In genomic region chr10:100481462-100482081, GRCh38 we compare ENCODE assay signal across 8 cellular contexts. TPM values are rescaled to one million over a fixed set of nuclear protein-coding genes. Genes with fewer than 3 reads are reported as not detected.
DNase-seq lines count a peak whose midpoint lies in the region; ATAC-seq, FAIRE-seq and TF ChIP-seq lines count a peak whose summit lies in the region.

No MANE protein-coding gene starts in this region.

- no peak for TF ChIP-seq POLR2A in gastrocnemius medialis (IDR thresholded peaks at IDR 0.05)

- in situ Hi-C loops in brain microvascular endothelial cell (cut with HindIII; ENCODE audit: low pct_ligation_motif_present, low sequenced_read_pairs) = no loop called here
- in situ Hi-C loops in gastrocnemius medialis (cut with MboI; ENCODE audit: low sequenced_read_pairs in 4 of 4) = no loop called here

- H3K27me3 ChIP-seq in brain microvascular endothelial cell (replicated peaks) (peaks cover 13% of the 10 kb centered on the region), gastrocnemius medialis (peaks cover 3 to 23% (median 19%) of the 10 kb centered on the region in 3 donors)

- peak; percentile 90 for ATAC-seq in HG03025 (IDR thresholded peaks at IDR 0.05; ENCODE audit: low FRiP score, unreplicated experiment)
- peak; percentile 98 for ATAC-seq in gastrocnemius medialis

- peak; percentile 55 for FAIRE-seq in TTC549 (lab: Jason Lieb, UNC)

- peak; percentile 86 for DNase-seq in SIG-M5 treated with dmso at 0.1 percent for 504 hours (lab: John Stamatoyannopoulos, UW; ENCODE audit: unreplicated experiment)
- DNase-seq in SIG-M5 (lab: John Stamatoyannopoulos, UW) = no peak
- DNase-seq in NCI-H2029 treated with DMSO at 0.1 percent for 48 hours (lab: John Stamatoyannopoulos, UW) = peak; percentile 21
- peak; percentile 89 for DNase-seq in brain microvascular endothelial cell
- peak; percentile 70 to 83 for DNase-seq in gastrocnemius medialis

- H3K27ac ChIP-seq in brain microvascular endothelial cell (no peak overlapping the region), gastrocnemius medialis (no peak overlapping the region)

- H3K4me3 ChIP-seq in brain microvascular endothelial cell (ENCODE audit: low read depth, low read length) (peak overlapping the region; percentile 55), iPS-11a (ENCODE audit: low read depth, low read length) (peak overlapping the region; percentile 47), gastrocnemius medialis (peak overlapping the region; percentile 48 to 70 (median 57))

- H3K36me3 ChIP-seq in brain microvascular endothelial cell (replicated peaks) (no peaks in the 10 kb centered on the region), gastrocnemius medialis (no peaks in the 10 kb centered on the region)

- intact Hi-C loops in gastrocnemius medialis (cut with DNase I; ENCODE audit: low total_unique reads) = loop anchor here (1.0 to 2.0 kb wide), 2 partner anchors 37 to 49 kb away; no protein-coding TSS in a partner anchor

- TF ChIP-seq CTCF in brain microvascular endothelial cell (IDR thresholded peaks at IDR 0.05; ENCODE audit: low read depth, low read length, missing control alignments) = no peak
- no peak for TF ChIP-seq CTCF in gastrocnemius medialis (IDR thresholded peaks at IDR 0.05 in 4 of 5, conservative IDR thresholded peaks at IDR 0.05 in 1 of 5)

- H3K4me1 ChIP-seq in gastrocnemius medialis = peaks cover 7 to 14% of the 10 kb centered on the region in 2 donors

- H3K9me3 ChIP-seq in gastrocnemius medialis = no peaks in the 10 kb centered on the region

RNA-seq across cellular contexts. Expression of gene WNT8B, which starts 18.8 kb away (rescaled TPM):
- not detected for total RNA-seq in gastrocnemius medialis

RNA-seq across cellular contexts. Expression of gene SEC31B, which starts 38.1 kb away (rescaled TPM):
- 1 to 10 TPM; 1.7 to 3.8 (median 2.1) TPM for total RNA-seq in gastrocnemius medialis

RNA-seq across cellular contexts. Expression of gene NDUFB8, which starts 48.1 kb away (rescaled TPM):
- total RNA-seq in gastrocnemius medialis = 100 to 1,000 TPM; 170 to 229 (median 219) TPM

RNA-seq across cellular contexts. Expression of gene HIF1AN, which starts 54.2 kb away (rescaled TPM):
- total RNA-seq in gastrocnemius medialis = 10 to 100 TPM; 21.6 to 25.7 (median 24.0) TPM
